26 cellular contexts compared by ENCODE assay signal in the genomic region with DNA sequence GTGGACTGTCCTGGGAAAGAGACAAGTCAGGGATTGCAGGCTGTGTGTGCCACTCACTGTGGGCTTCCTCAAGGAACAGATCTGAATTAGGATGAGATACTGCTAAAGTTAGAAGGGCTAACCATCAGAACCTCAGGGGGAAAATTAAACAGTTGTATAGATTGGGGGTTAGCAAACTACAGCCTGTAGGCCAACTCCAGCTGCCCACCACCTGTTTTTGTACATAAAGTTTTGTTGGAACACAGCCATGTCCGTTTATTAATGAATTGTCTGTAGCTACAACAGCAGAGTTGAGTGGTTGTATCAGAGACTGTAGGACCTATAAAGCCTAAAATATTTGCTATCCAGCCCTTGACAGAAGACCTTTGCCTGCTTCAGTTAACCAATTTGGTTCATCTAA.
"Had no signal": no experiment of that assay in that cellular context is flagged by ENCODE, and none has a peak within 500 bp of the region (broad histone marks: within the 10 kb centered on the region; RNA-seq: fewer than 3 reads in every experiment).

No MANE protein-coding gene starts in this region.

- H3K4me3 ChIP-seq: coronary artery, esophagus squamous epithelium, heart right ventricle, lower lobe of right lung, right lobe of liver, smooth muscle cell, stomach, thyroid gland, vagina had no signal

- H3K9me3 ChIP-seq: esophagus squamous epithelium, heart right ventricle, lower lobe of right lung, right lobe of liver, stomach, thyroid gland, vagina had no signal

- H3K36me3 ChIP-seq: esophagus squamous epithelium, heart right ventricle, lower lobe of right lung, right lobe of liver, stomach, thyroid gland, vagina had no signal

- H3K27ac ChIP-seq: coronary artery, esophagus squamous epithelium, heart right ventricle, lower lobe of right lung, parathyroid adenoma, right lobe of liver, stomach, thyroid gland, vagina had no signal

- DNase-seq: dermis blood vessel endothelial cell; effector memory CD4-positive, alpha-beta T cell; esophagus squamous epithelium; foreskin melanocyte; glutamatergic neuron; heart right ventricle; hippocampal formation; left cardiac atrium; left ventricle myocardium superior; lower lobe of right lung; natural killer cell; right lobe of liver; stimulated activated CD4-positive, alpha-beta T cell treated with anti-CD3 and anti-CD28 coated beads, Interleukin-12 subunit alpha, Interleukin-12 subunit beta, amount 100 ng/mL, for 4 hours; stimulated activated CD4-positive, alpha-beta T cell treated with anti-CD3 and anti-CD28 coated beads, Interleukin-2, amount 100 ng/mL, for 24 hours; stimulated activated CD4-positive, alpha-beta T cell treated with anti-CD3 and anti-CD28 coated beads, Interleukin-4, amount 100 ng/mL, for 24 hours; stimulated activated naive CD4-positive, alpha-beta T cell treated with Interleukin-2 at 50 U/mL for 16 hours; stomach; thyroid gland; trophoblast cell had no signal

- H3K27ac Mint-ChIP-seq: natural killer cell; progenitor cell of endocrine pancreas; stimulated activated effector memory CD8-positive, alpha-beta T cell treated with anti-CD3 and anti-CD28 coated beads, Interleukin-12 subunit alpha, Interleukin-12 subunit beta, amount 100 ng/mL, for 72 hours had no signal

- H3K27me3 Mint-ChIP-seq: progenitor cell of endocrine pancreas had no signal

- ATAC-seq: heart right ventricle; left cardiac atrium; left ventricle myocardium superior; lower lobe of right lung; natural killer cell; right lobe of liver; stimulated activated effector memory CD8-positive, alpha-beta T cell treated with anti-CD3 and anti-CD28 coated beads, Interleukin-12 subunit alpha, Interleukin-12 subunit beta, amount 100 ng/mL, for 72 hours had no signal

- H3K27me3 ChIP-seq: esophagus squamous epithelium, heart right ventricle, right lobe of liver, stomach, thyroid gland, vagina had no signal

- H3K4me3 Mint-ChIP-seq: natural killer cell; neural crest cell; stimulated activated effector memory CD8-positive, alpha-beta T cell treated with anti-CD3 and anti-CD28 coated beads, Interleukin-12 subunit alpha, Interleukin-12 subunit beta, amount 100 ng/mL, for 72 hours had no signal

- H3K4me1 ChIP-seq: lower lobe of right lung, right lobe of liver, stomach, thyroid gland, vagina had no signal

- H3K9me3 Mint-ChIP-seq: natural killer cell; stimulated activated effector memory CD8-positive, alpha-beta T cell treated with anti-CD3 and anti-CD28 coated beads, Interleukin-12 subunit alpha, Interleukin-12 subunit beta, amount 100 ng/mL, for 72 hours had no signal

- H3K4me1 Mint-ChIP-seq: natural killer cell; stimulated activated effector memory CD8-positive, alpha-beta T cell treated with anti-CD3 and anti-CD28 coated beads, Interleukin-12 subunit alpha, Interleukin-12 subunit beta, amount 100 ng/mL, for 72 hours had no signal

- H3K36me3 Mint-ChIP-seq: natural killer cell; stimulated activated effector memory CD8-positive, alpha-beta T cell treated with anti-CD3 and anti-CD28 coated beads, Interleukin-12 subunit alpha, Interleukin-12 subunit beta, amount 100 ng/mL, for 72 hours had no signal
